In genomic region chr15:66772967-66773873, GRCh38 we compare ENCODE assay signal across 8 cellular contexts.
DNase-seq lines count a peak whose midpoint lies in the region; ATAC-seq and TF ChIP-seq lines count a peak whose summit lies in the region.

No MANE protein-coding gene starts in this region.

- H3K36me3 ChIP-seq in A673 (ENCODE audit: insufficient read depth, low read length, poor library complexity, severe bottlenecking) = no peaks in the 10 kb centered on the region
- no peaks in the 10 kb centered on the region for H3K36me3 ChIP-seq in gastroesophageal sphincter

- BruUV-seq in A673 (replicated peaks; lab: Mats Ljungman, UMichigan) = no TSS peak

- DNase-seq in A673 (ENCODE audit: low spot score) (no peak), neural crest cell (ENCODE audit: low read depth, low spot score) (no peak), AG20443 (ENCODE audit: low spot score) (no peak), NCI-H1930 (lab: John Stamatoyannopoulos, UW) (no peak)

- WGBS in gastroesophageal sphincter (ENCODE audit: low coverage in 1 of 2), 2 donors = 24 to 38% methylated on average over 2 to 6 of the region's 16 CpGs

- H3K4me3 Mint-ChIP-seq in neural crest cell = no peak overlapping the region

- peak; percentile 31 for ATAC-seq in SK-N-SH treated with all-trans-retinoic acid at 6 μM for 48 hours
- ATAC-seq in gastroesophageal sphincter = peak; percentile 41
- ATAC-seq in HG03469 (IDR thresholded peaks at IDR 0.05; ENCODE audit: unreplicated experiment) = no peak
- no peak for ATAC-seq in GM19351 (IDR thresholded peaks at IDR 0.05; ENCODE audit: unreplicated experiment)

- intact Hi-C loops in A673 (cut with micrococcal nuclease; ENCODE audit: unreplicated experiment) = loop anchor here (5.0 kb wide), 1 partner anchor 171 kb away; no protein-coding TSS in a partner anchor

- H3K27ac ChIP-seq in A673 (ENCODE audit: low read depth, low read length, poor library complexity, severe bottlenecking) (peak overlapping the region; percentile 78), gastroesophageal sphincter (peak overlapping the region; percentile 10 to 80 (median 75))

- TF ChIP-seq CTCF in A673 (conservative IDR thresholded peaks at IDR 0.05; ENCODE audit: low read depth, low read length) = no peak
- TF ChIP-seq CTCF in gastroesophageal sphincter (IDR thresholded peaks at IDR 0.05) = no peak
- TF ChIP-seq CTCF in neural crest cell (conservative IDR thresholded peaks at IDR 0.05) = no peak

- H3K4me1 Mint-ChIP-seq in neural crest cell = peaks cover 53% of the 10 kb centered on the region

- CTCF ChIA-PET in A673 (lab: Charles Lee) = interaction anchor here (0.8 to 1.2 kb wide), 3 partner anchors 141 to 154 kb away, joined by 3 to 6 read pairs (median 4); no protein-coding TSS in a partner anchor

- H3K4me1 ChIP-seq in A673 (ENCODE audit: insufficient read depth, low read length, poor library complexity, severe bottlenecking) (peaks cover 47% of the 10 kb centered on the region), gastroesophageal sphincter (peaks cover 0 to 38% (median 18%) of the 10 kb centered on the region in 3 donors)

- TF ChIP-seq EP300 in gastroesophageal sphincter (IDR thresholded peaks at IDR 0.05) = no peak

- POLR2A ChIA-PET in A673 (lab: Charles Lee; ENCODE audit: low non-redundant PET) = no interaction called here

- TF ChIP-seq POLR2A in gastroesophageal sphincter (IDR thresholded peaks at IDR 0.05) = no peak

- no peaks in the 10 kb centered on the region for H3K36me3 Mint-ChIP-seq in neural crest cell (ENCODE audit: low read depth)

- peak overlapping the region; percentile 92 for H3K27ac Mint-ChIP-seq in neural crest cell (ENCODE audit: unreplicated experiment)

- H3K4me3 ChIP-seq in A673 (ENCODE audit: low read depth, low read length, poor library complexity, severe bottlenecking) = no peak overlapping the region
- H3K4me3 ChIP-seq in gastroesophageal sphincter = no peak overlapping the region

- H3K27me3 ChIP-seq in A673 (replicated peaks; ENCODE audit: insufficient read depth, low read depth, low read length, poor library complexity) (no peaks in the 10 kb centered on the region), gastroesophageal sphincter (no peaks in the 10 kb centered on the region)

- H3K9me3 ChIP-seq in A673 (ENCODE audit: low read depth, low read length, poor library complexity, severe bottlenecking) = no peaks in the 10 kb centered on the region
- no peaks in the 10 kb centered on the region for H3K9me3 ChIP-seq in gastroesophageal sphincter

- no peaks in the 10 kb centered on the region for H3K27me3 Mint-ChIP-seq in neural crest cell (ENCODE audit: low read depth)

- no peaks in the 10 kb centered on the region for H3K9me3 Mint-ChIP-seq in neural crest cell

TF ChIP-seq in SK-N-SH treated with all-trans-retinoic acid at 6 μM for 48 hours, 23 proteins besides CTCF, POLR2A, EP300 and RAD21:
- TF ChIP-seq ZC3H10 (CRISPR knock-in tag; IDR thresholded peaks at IDR 0.05) (no peak), OSR1 (CRISPR knock-in tag; IDR thresholded peaks at IDR 0.05) (no peak), ZFP30 (CRISPR knock-in tag; IDR thresholded peaks at IDR 0.05) (no peak), PPARA (CRISPR knock-in tag; IDR thresholded peaks at IDR 0.05; ENCODE audit: borderline replicate concordance) (no peak), CSDC2 (CRISPR knock-in tag; IDR thresholded peaks at IDR 0.05) (no peak), BACH2 (CRISPR knock-in tag; IDR thresholded peaks at IDR 0.05; ENCODE audit: borderline replicate concordance) (no peak), ZFP3 (CRISPR knock-in tag; IDR thresholded peaks at IDR 0.05) (no peak), ZNF70 (CRISPR knock-in tag; IDR thresholded peaks at IDR 0.05) (no peak)

Comparison
In these comparisons a context has a peak if more than half of its experiments do, and no peak if none do; other contexts are left out.
1. ATAC-seq: peak in SK-N-SH treated with all-trans-retinoic acid at 6 μM for 48 hours (single experiment) and gastroesophageal sphincter (single experiment); none in HG03469 (single experiment) and GM19351 (single experiment).